ENCODE assay signal across 15 cellular contexts in the genomic region with DNA sequence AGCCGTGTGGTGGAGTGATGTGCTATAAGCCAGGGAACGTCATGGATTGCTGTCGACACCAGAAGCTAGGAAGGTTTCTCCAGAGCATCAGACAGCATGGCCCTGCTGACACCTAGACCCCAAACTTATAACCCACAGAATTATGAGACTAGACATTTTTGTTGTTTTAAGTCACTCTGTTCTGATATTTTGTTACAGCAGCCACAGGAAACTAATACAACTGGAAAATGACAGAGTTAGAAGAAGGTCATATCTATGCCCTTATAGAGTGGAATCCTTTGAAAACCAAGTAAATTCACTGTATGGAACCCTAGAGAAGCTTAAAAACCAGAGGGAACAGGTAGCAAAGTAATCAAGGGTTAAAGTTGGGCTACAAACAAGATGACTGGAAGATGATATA. TPM values are rescaled to one million over a fixed set of nuclear protein-coding genes. Genes with fewer than 3 reads are reported as not detected.
DNase-seq lines count a peak whose midpoint lies in the region; ATAC-seq and TF ChIP-seq lines count a peak whose summit lies in the region.
"Had no signal": no experiment of that assay in that cellular context is flagged by ENCODE, and none has a peak within 500 bp of the region (broad histone marks: within the 10 kb centered on the region; RNA-seq: fewer than 3 reads in every experiment).

No MANE protein-coding gene starts in this region.

- H3K36me3 Mint-ChIP-seq in HFFc6 (ENCODE audit: low read depth) = peaks cover 42% of the 10 kb centered on the region

- H3K27me3 ChIP-seq in layer of hippocampus (ENCODE audit: control insufficient read depth, insufficient read depth, low read length) = no peaks in the 10 kb centered on the region
- no peaks in the 10 kb centered on the region for H3K27me3 ChIP-seq in aorta (ENCODE audit: control insufficient read depth in 1 of 2, insufficient read depth in 2 of 2, low read length in 1 of 2)
- no peaks in the 10 kb centered on the region for H3K27me3 ChIP-seq in mammary epithelial cell (ENCODE audit: insufficient read depth, low read length)
- H3K27me3 ChIP-seq: BE2C had no signal

- H3K9me3 ChIP-seq in aorta (ENCODE audit: control insufficient read depth, low read length) (no peaks in the 10 kb centered on the region), mammary epithelial cell (replicated peaks; ENCODE audit: insufficient read depth, low read length) (no peaks in the 10 kb centered on the region)
- H3K9me3 ChIP-seq: BE2C, Caco-2, HAP-1 had no signal

- H3K79me2 ChIP-seq in mammary epithelial cell (ENCODE audit: insufficient read depth, low read length) = peaks cover 62% of the 10 kb centered on the region

- TF ChIP-seq CTCF in HFFc6 (IDR thresholded peaks at IDR 0.05) (no peak), mammary epithelial cell (conservative IDR thresholded peaks at IDR 0.05 in 1 of 2, IDR thresholded peaks at IDR 0.05 in 1 of 2; ENCODE audit: extremely low read depth in 1 of 2, insufficient read depth in 1 of 2, low read depth in 1 of 2, low read length in 2 of 2) (no peak)

- H3K4me3 ChIP-seq in aorta (ENCODE audit: low read length in 2 of 2) = no peak overlapping the region
- H3K4me3 ChIP-seq in mammary epithelial cell (replicated peaks in 1 of 3; ENCODE audit: insufficient read depth in 1 of 3, low read depth in 2 of 3, low read length in 3 of 3) = no peak overlapping the region
- H3K4me3 ChIP-seq: GM23248, HAP-1 had no signal

- DNase-seq in HFFc6 = no peak
- DNase-seq in caudate nucleus (lab: John Stamatoyannopoulos, UW) = no peak
- DNase-seq in substantia nigra (lab: John Stamatoyannopoulos, UW) = no peak
- DNase-seq in aorta = no peak
- DNase-seq in activated CD4-positive, alpha-beta T cell treated with anti-CD3 and anti-CD28 coated beads for 4 hours = no peak
- no peak for DNase-seq in mammary epithelial cell
- DNase-seq: ACHN; BE2C; Caco-2; CD4-positive, alpha-beta T cell had no signal

- H3K27ac ChIP-seq in caudate nucleus (ENCODE audit: low read depth, low read length) (peak overlapping the region; percentile 96), layer of hippocampus (ENCODE audit: low read depth, low read length) (peak overlapping the region; percentile 85), substantia nigra (ENCODE audit: low read depth, low read length, poor library complexity, severe bottlenecking) (peak overlapping the region; percentile 93), aorta (ENCODE audit: low read depth in 1 of 2, low read length in 2 of 2) (no peak overlapping the region), mammary epithelial cell (ENCODE audit: insufficient read depth, low read depth, low read length) (no peak overlapping the region)
- H3K27ac ChIP-seq: GM23248, HL-60 had no signal

- in situ Hi-C loops in mammary epithelial cell (cut with MboI; ENCODE audit: low sequenced_read_pairs in 2 of 2) = no loop called here

- no peak overlapping the region for H3K9ac ChIP-seq in mammary epithelial cell (ENCODE audit: insufficient read depth, low read length)
- H3K9ac ChIP-seq: GM23248 had no signal

- dilution Hi-C loops in mammary epithelial cell (cut with HindIII; ENCODE audit: low sequenced_read_pairs) = no loop called here

- BruUV-seq in mammary epithelial cell (replicated peaks; lab: Mats Ljungman, UMichigan) = no TSS peak

- peaks cover 0 to 2% of the 10 kb centered on the region in 2 donors for H3K4me1 ChIP-seq in aorta (ENCODE audit: control insufficient read depth in 1 of 2, insufficient read depth in 2 of 2, low read length in 2 of 2)
- H3K4me1 ChIP-seq in mammary epithelial cell (ENCODE audit: insufficient read depth, low read length) = no peaks in the 10 kb centered on the region
- H3K4me1 ChIP-seq: HAP-1 had no signal

- intact Hi-C loops in aorta (cut with DNase I) = no loop called here
- intact Hi-C loops in mammary epithelial cell (cut with micrococcal nuclease) = no loop called here

- no peak overlapping the region for H3K4me3 Mint-ChIP-seq in HFFc6
- H3K4me3 Mint-ChIP-seq: CD4-positive, alpha-beta T cell; IgD-negative memory B cell had no signal

- CTCF ChIA-PET in mammary epithelial cell (lab: Charles Lee; ENCODE audit: low non-redundant PET) = no interaction called here

- no peaks in the 10 kb centered on the region for H3K36me3 ChIP-seq in aorta (ENCODE audit: control insufficient read depth in 1 of 2, insufficient read depth in 2 of 2, low read length in 1 of 2)
- peaks cover 11% of the 10 kb centered on the region for H3K36me3 ChIP-seq in mammary epithelial cell (ENCODE audit: insufficient read depth, low read length)

- H4K20me1 ChIP-seq in mammary epithelial cell (ENCODE audit: insufficient read depth, low read length) = no peaks in the 10 kb centered on the region

- H3K4me2 ChIP-seq in mammary epithelial cell (ENCODE audit: insufficient read depth, low read depth, low read length) = no peak overlapping the region

- no peaks in the 10 kb centered on the region for H3K9me3 Mint-ChIP-seq in HFFc6
- H3K9me3 Mint-ChIP-seq: CD4-positive, alpha-beta T cell had no signal

- 97% methylated on average over 3 of the region's 3 CpGs for WGBS in aorta, 2 donors
- 89% methylated on average over 3 of the region's 3 CpGs for WGBS in mammary epithelial cell (ENCODE audit: low coverage, missing lambda C conversion rate)

- peak overlapping the region; percentile 32; the same call in 1 of the 2 replicates for H3K27ac Mint-ChIP-seq in HFFc6
- H3K27ac Mint-ChIP-seq: CD4-positive, alpha-beta T cell had no signal

- no peak for ATAC-seq in aorta (ENCODE audit: low FRiP score)

- H3K4me1 Mint-ChIP-seq in HFFc6 (ENCODE audit: low read depth) = peaks cover 57% of the 10 kb centered on the region

- H2AFZ ChIP-seq in mammary epithelial cell (ENCODE audit: low read depth, low read length) = no peak overlapping the region
- H2AFZ ChIP-seq: GM23248 had no signal

- peaks cover 3% of the 10 kb centered on the region; the same call in 1 of the 2 replicates for H3K27me3 Mint-ChIP-seq in HFFc6 (ENCODE audit: insufficient read depth)
- H3K27me3 Mint-ChIP-seq: CD4-positive, alpha-beta T cell; IgD-negative memory B cell had no signal

RNA-seq across cellular contexts. Expression of a gene that starts 42.5 kb away (rescaled TPM):
- total RNA-seq in HFFc6 (2021; fragmentation: NEBNext Ultra II Directional; extraction: Animal tissue kit (Norgen Biotek cat#: 25700)) = 10 to 100 TPM; 51.2 to 59.2 (median 52.3) TPM
- total RNA-seq in aorta (10 to 100 TPM; 37.8 to 45.4 TPM), mammary epithelial cell (10 to 100 TPM; 38.7 to 47.2 TPM)
- polyA plus RNA-seq in aorta (1 to 10 TPM; 2.3 to 3.1 TPM), mammary epithelial cell (21.5 TPM)
- 95.2 TPM for polyA minus RNA-seq in mammary epithelial cell

Comparison
In these comparisons a context has a peak if more than half of its experiments do, and no peak if none do; other contexts are left out.
1. H3K27ac ChIP-seq: peak in caudate nucleus (single experiment), layer of hippocampus (single experiment) and substantia nigra (single experiment); none in aorta (0 of 2) and mammary epithelial cell (single experiment).